In the genomic region with DNA sequence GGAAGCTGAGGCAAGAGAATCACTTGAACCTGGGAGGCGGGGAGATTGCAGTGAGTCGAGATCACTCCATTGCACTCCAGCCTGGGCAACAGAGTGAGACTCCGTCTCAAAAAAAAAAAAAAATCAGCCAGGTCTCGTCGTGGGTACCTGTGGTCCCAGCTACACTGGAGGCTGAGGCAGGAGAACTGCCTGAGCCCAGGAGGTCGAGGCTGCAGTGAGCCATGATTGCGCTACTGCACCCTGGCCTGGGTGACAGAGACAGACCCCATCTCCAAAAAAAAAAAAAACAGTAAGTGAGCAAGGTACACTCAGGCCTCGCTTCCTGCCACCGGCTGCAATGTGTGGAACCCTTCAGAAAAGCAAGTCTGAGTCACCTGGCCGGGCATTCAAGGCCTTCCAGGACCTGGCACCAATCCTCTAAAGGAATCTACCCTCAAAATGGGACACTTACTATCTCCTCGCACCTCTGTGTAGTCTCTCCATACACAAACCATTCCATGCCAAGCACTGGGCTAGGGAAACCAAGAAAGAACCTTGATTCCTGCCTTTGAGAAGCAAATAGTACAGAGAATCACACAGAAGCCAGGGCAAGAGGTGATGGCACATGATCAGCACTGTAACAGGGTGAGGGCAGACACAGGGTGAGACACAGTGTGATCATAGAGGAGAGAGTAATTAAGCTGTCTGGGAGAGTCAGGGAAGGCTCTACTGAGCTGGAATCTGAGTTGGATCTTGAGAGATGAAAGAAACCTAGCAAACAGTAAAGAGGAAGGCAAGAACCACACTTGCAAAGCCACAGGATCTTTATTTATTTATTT, we compare ENCODE assay signal across 10 cellular contexts. TPM values are rescaled to one million over a fixed set of nuclear protein-coding genes. Genes with fewer than 3 reads are reported as not detected.
A peak's percentile ranks its signal among the peaks of the same experiment; 100 is the strongest.
DNase-seq lines count a peak whose midpoint lies in the region; ATAC-seq and TF ChIP-seq lines count a peak whose summit lies in the region.
"Had no signal": no experiment of that assay in that cellular context is flagged by ENCODE, and none has a peak within 500 bp of the region (broad histone marks: within the 10 kb centered on the region; RNA-seq: fewer than 3 reads in every experiment).

No MANE protein-coding gene starts in this region.

- H3K4me3 Mint-ChIP-seq in endothelial cell (ENCODE audit: unreplicated experiment) (peak overlapping the region; percentile 5), osteocyte (ENCODE audit: unreplicated experiment) (no peak overlapping the region), H9 (no peak overlapping the region)

- WGBS in H9 (ENCODE audit: extremely low coverage, insufficient read length, low lambda C conversion rate) = no CpG with 5 or more reads among the region's 11 CpGs
- no CpG with 5 or more reads among the region's 11 CpGs for WGBS in neuronal stem cell (ENCODE audit: extremely low coverage in 2 of 2, insufficient read length in 2 of 2, insufficient replicate concordance in 1 of 2), 2 donors

- peaks cover 35% of the 10 kb centered on the region for H3K4me1 Mint-ChIP-seq in endothelial cell (ENCODE audit: unreplicated experiment)
- H3K4me1 Mint-ChIP-seq in osteocyte (ENCODE audit: unreplicated experiment) = peaks cover 25% of the 10 kb centered on the region
- H3K4me1 Mint-ChIP-seq in H9 = peaks cover 2 to 6% of the 10 kb centered on the region in 2 experiments; a peak in 2 of 4 replicates

- no peaks in the 10 kb centered on the region for H3K23me2 ChIP-seq in H9 (ENCODE audit: insufficient read length, low read depth, low read length, poor library complexity, severe bottlenecking)

- H3K27ac Mint-ChIP-seq in endothelial cell (ENCODE audit: unreplicated experiment) = peak overlapping the region; percentile 1
- H3K27ac Mint-ChIP-seq in osteocyte (ENCODE audit: unreplicated experiment) = peak overlapping the region; percentile 6
- H3K27ac Mint-ChIP-seq in H9 = peak overlapping the region in 1 of 3 experiments; percentile 15; a peak in 2 of 7 replicates

- H3K79me2 ChIP-seq in H9 (ENCODE audit: insufficient read depth, low read length) = peaks cover 9% of the 10 kb centered on the region; the same call in 1 of the 2 replicates

- H2BK5ac ChIP-seq in H9 (ENCODE audit: insufficient read length, low read length) (no peak overlapping the region), neuronal stem cell (ENCODE audit: low read length) (no peak overlapping the region)

- ATAC-seq in RWPE2 (ENCODE audit: low read depth) = peak; percentile 70
- ATAC-seq in HG02981 (IDR thresholded peaks at IDR 0.05; ENCODE audit: unreplicated experiment) = no peak
- ATAC-seq in HG03432 (IDR thresholded peaks at IDR 0.05; ENCODE audit: unreplicated experiment) = no peak

- H3K36me3 ChIP-seq in RWPE2 (ENCODE audit: low read depth) = peaks cover 17% of the 10 kb centered on the region
- peaks cover 7 to 18% of the 10 kb centered on the region in 2 donors for H3K36me3 ChIP-seq in neuronal stem cell (replicated peaks in 1 of 2; ENCODE audit: control insufficient read depth in 2 of 2, insufficient read depth in 2 of 2, low read length in 2 of 2)
- H3K36me3 ChIP-seq: right lobe of liver had no signal

- no peak overlapping the region for H4K5ac ChIP-seq in H9 (ENCODE audit: insufficient read length, low read depth, low read length)

- H3T11ph ChIP-seq in H9 (ENCODE audit: low read length) = no peak overlapping the region

- H3K9me3 Mint-ChIP-seq in endothelial cell (ENCODE audit: unreplicated experiment) = peaks cover 5% of the 10 kb centered on the region
- H3K9me3 Mint-ChIP-seq in osteocyte (ENCODE audit: unreplicated experiment) = no peaks in the 10 kb centered on the region
- peaks cover 4% of the 10 kb centered on the region in 2 experiments; a peak in 3 of 5 replicates for H3K9me3 Mint-ChIP-seq in H9

- H3K79me1 ChIP-seq in H9 (ENCODE audit: insufficient read depth, low read depth, low read length, poor library complexity, severe bottlenecking) (no peaks in the 10 kb centered on the region), neuronal stem cell (ENCODE audit: low read depth, low read length) (peaks cover 7% of the 10 kb centered on the region)

- H3K4me2 ChIP-seq in H9 (ENCODE audit: insufficient read depth, insufficient read length, low read length) (no peak overlapping the region), neuronal stem cell (ENCODE audit: insufficient read depth, low read length, poor library complexity, severe bottlenecking) (no peak overlapping the region)

- H4K20me1 ChIP-seq in H9 (ENCODE audit: control insufficient read depth, insufficient read depth, insufficient read length) = peaks cover 3% of the 10 kb centered on the region

- H3K27ac ChIP-seq in RWPE2 (ENCODE audit: poor library complexity, severe bottlenecking) = peak overlapping the region; percentile 74
- H3K27ac ChIP-seq in H9 (ENCODE audit: insufficient read length, low read depth, low read length) = no peak overlapping the region
- no peak overlapping the region for H3K27ac ChIP-seq in neuronal stem cell (replicated peaks; ENCODE audit: low read length)
- H3K27ac ChIP-seq: right lobe of liver had no signal

- H4K8ac ChIP-seq in H9 (replicated peaks; ENCODE audit: insufficient read length, low read depth, low read length) = no peak overlapping the region
- no peak overlapping the region for H4K8ac ChIP-seq in neuronal stem cell (ENCODE audit: low read depth, low read length)

- H2BK20ac ChIP-seq in H9 (ENCODE audit: low read depth, low read length, poor library complexity, severe bottlenecking) = no peak overlapping the region

- H3K9me3 ChIP-seq in RWPE2 (ENCODE audit: severe bottlenecking) (no peaks in the 10 kb centered on the region), H9 (ENCODE audit: control insufficient read depth, low read depth, low read length) (no peaks in the 10 kb centered on the region), neuronal stem cell (replicated peaks in 1 of 2; ENCODE audit: control insufficient read depth in 2 of 2, insufficient read depth in 1 of 2, low read depth in 1 of 2, low read length in 2 of 2) (peaks cover 0 to 11% of the 10 kb centered on the region in 2 donors)
- H3K9me3 ChIP-seq: right lobe of liver had no signal

- H3K9ac ChIP-seq in H9 (ENCODE audit: extremely low read depth, insufficient read length, low read length) (no peak overlapping the region), neuronal stem cell (ENCODE audit: low read depth, low read length, poor library complexity) (no peak overlapping the region)

- H4K91ac ChIP-seq in H9 (ENCODE audit: insufficient read length, low read depth, low read length) = no peak overlapping the region
- no peak overlapping the region for H4K91ac ChIP-seq in neuronal stem cell (ENCODE audit: low read depth, low read length, poor library complexity)

- H3K14ac ChIP-seq in H9 (ENCODE audit: insufficient read depth, low read length) (no peak overlapping the region), neuronal stem cell (ENCODE audit: low read length) (no peak overlapping the region)

- H3K23ac ChIP-seq in H9 (ENCODE audit: insufficient read length, low read depth, low read length) = no peak overlapping the region
- no peak overlapping the region for H3K23ac ChIP-seq in neuronal stem cell (ENCODE audit: low read depth, low read length, poor library complexity)

- H2BK120ac ChIP-seq in H9 (ENCODE audit: low read depth, low read length, poor library complexity, severe bottlenecking) (no peak overlapping the region), neuronal stem cell (ENCODE audit: low read depth, low read length) (no peak overlapping the region)

- H3K36me3 Mint-ChIP-seq in endothelial cell (ENCODE audit: low read depth, unreplicated experiment) = peaks cover 30% of the 10 kb centered on the region
- H3K36me3 Mint-ChIP-seq in osteocyte (ENCODE audit: unreplicated experiment) = peaks cover 12% of the 10 kb centered on the region
- H3K36me3 Mint-ChIP-seq in H9 (ENCODE audit: insufficient read depth in 1 of 3, low read depth in 3 of 3) = peaks cover 6 to 15% (median 15%) of the 10 kb centered on the region in 3 experiments

- peaks cover 43% of the 10 kb centered on the region for H3K4me1 ChIP-seq in RWPE2 (ENCODE audit: insufficient read depth, poor library complexity, severe bottlenecking)
- no peaks in the 10 kb centered on the region for H3K4me1 ChIP-seq in H9 (ENCODE audit: insufficient read depth, low read length)
- no peaks in the 10 kb centered on the region for H3K4me1 ChIP-seq in neuronal stem cell (ENCODE audit: control insufficient read depth in 2 of 2, insufficient read depth in 1 of 2, low read depth in 1 of 2, low read length in 2 of 2)

- H3K4me3 ChIP-seq in RWPE2 (ENCODE audit: severe bottlenecking) (no peak overlapping the region), neuronal stem cell (ENCODE audit: low read length in 2 of 2) (no peak overlapping the region)
- H3K4me3 ChIP-seq: right lobe of liver had no signal

- no peak overlapping the region for H2AK5ac ChIP-seq in H9 (ENCODE audit: insufficient read length, low read length)
- H2AK5ac ChIP-seq in neuronal stem cell (ENCODE audit: low read depth, low read length) = no peak overlapping the region

- no peak overlapping the region for H3K56ac ChIP-seq in H9 (ENCODE audit: insufficient read length, low read depth, low read length)

- H2AFZ ChIP-seq in H9 (ENCODE audit: low read length) = no peak overlapping the region
- H2AFZ ChIP-seq in neuronal stem cell (ENCODE audit: low read length) = no peak overlapping the region

- peak; percentile 66 for DNase-seq in ELR (ENCODE audit: low read depth)
- no peak for DNase-seq in RWPE2 (ENCODE audit: low spot score)
- DNase-seq in endothelial cell (ENCODE audit: low spot score) = no peak
- no peak for DNase-seq in osteocyte (ENCODE audit: extremely low spot score, unreplicated experiment)
- DNase-seq in H9 = no peak
- no peak for DNase-seq in neuronal stem cell (ENCODE audit: low spot score)
- DNase-seq: NCI-H2029, right lobe of liver had no signal

- H3K27me3 Mint-ChIP-seq in endothelial cell (ENCODE audit: unreplicated experiment) (peaks cover 6% of the 10 kb centered on the region), osteocyte (ENCODE audit: unreplicated experiment) (no peaks in the 10 kb centered on the region), H9 (ENCODE audit: low read depth) (no peaks in the 10 kb centered on the region)

- H3K4ac ChIP-seq in H9 (ENCODE audit: low read depth, low read length) (no peak overlapping the region), neuronal stem cell (ENCODE audit: low read length) (no peak overlapping the region)

- H2BK12ac ChIP-seq in H9 (ENCODE audit: insufficient read length, low read depth, low read length) (no peak overlapping the region), neuronal stem cell (ENCODE audit: low read length) (no peak overlapping the region)

- no peaks in the 10 kb centered on the region for H3K27me3 ChIP-seq in RWPE2 (ENCODE audit: insufficient read depth, poor library complexity, severe bottlenecking)
- H3K27me3 ChIP-seq in H9 (ENCODE audit: insufficient read depth, low read length) = no peaks in the 10 kb centered on the region
- H3K27me3 ChIP-seq in neuronal stem cell (ENCODE audit: control insufficient read depth in 3 of 3, insufficient read depth in 3 of 3, low read depth in 1 of 3, low read length in 3 of 3) = no peaks in the 10 kb centered on the region
- H3K27me3 ChIP-seq: right lobe of liver had no signal

- no peak overlapping the region for H3K18ac ChIP-seq in H9 (ENCODE audit: insufficient read length, low read depth, low read length)
- H3K18ac ChIP-seq in neuronal stem cell (ENCODE audit: low read length) = no peak overlapping the region

- H2BK15ac ChIP-seq in H9 (ENCODE audit: low read depth, low read length) (no peak overlapping the region), neuronal stem cell (ENCODE audit: low read length) (no peak overlapping the region)

- TF ChIP-seq CTCF in RWPE2 (IDR thresholded peaks at IDR 0.05; ENCODE audit: poor library complexity, severe bottlenecking) (no peak), endothelial cell (IDR thresholded peaks at IDR 0.05; ENCODE audit: unreplicated experiment) (no peak), osteocyte (IDR thresholded peaks at IDR 0.05) (no peak), H9 (conservative IDR thresholded peaks at IDR 0.05) (no peak)

RNA-seq across cellular contexts. Expression of a gene that starts 9.7 kb away (rescaled TPM):
- total RNA-seq in endothelial cell (ENCODE audit: unreplicated experiment) (56.1 TPM), osteocyte (65.0 and 73.4 TPM in 2 replicates), H9 (2021) (49.0 and 50.2 TPM in 2 replicates)
- 40.9 TPM for polyA plus RNA-seq in neuronal stem cell (2013, experiment 1 of 2)
- 46.5 TPM for polyA plus RNA-seq in neuronal stem cell (2013, experiment 2 of 2)

RNA-seq across cellular contexts. Expression of a gene that starts 20.5 kb away (rescaled TPM):
- total RNA-seq in endothelial cell (ENCODE audit: unreplicated experiment) (25.6 TPM), osteocyte (30.6 and 32.4 TPM in 2 replicates), H9 (2021) (31.1 and 34.0 TPM in 2 replicates)
- 16.2 TPM for polyA plus RNA-seq in neuronal stem cell (2013, experiment 1 of 2)
- 15.9 TPM for polyA plus RNA-seq in neuronal stem cell (2013, experiment 2 of 2)

RNA-seq across cellular contexts. Expression of a gene that starts 26.4 kb away (rescaled TPM):
- total RNA-seq in endothelial cell (ENCODE audit: unreplicated experiment) (22.2 TPM), osteocyte (30.1 TPM in 2 replicates), H9 (2021) (55.0 and 57.5 TPM in 2 replicates)
- 30.2 TPM for polyA plus RNA-seq in neuronal stem cell (2013, experiment 1 of 2)
- polyA plus RNA-seq in neuronal stem cell (2013, experiment 2 of 2) = 33.1 TPM

RNA-seq across cellular contexts. Expression of a gene that starts 37.0 kb away (rescaled TPM):
- total RNA-seq in endothelial cell (ENCODE audit: unreplicated experiment) (not detected), osteocyte (not detected in 2 replicates), H9 (2021) (not detected in 2 replicates)
- 0.03 TPM for polyA plus RNA-seq in neuronal stem cell (2013, experiment 1 of 2)
- 0.03 TPM for polyA plus RNA-seq in neuronal stem cell (2013, experiment 2 of 2)
- total RNA-seq: right lobe of liver had no signal

RNA-seq across cellular contexts. Expression of a gene that starts 43.2 kb away (rescaled TPM):
- total RNA-seq in endothelial cell (ENCODE audit: unreplicated experiment) (70.0 TPM), osteocyte (70.4 and 76.5 TPM in 2 replicates), H9 (2021) (60.3 and 69.0 TPM in 2 replicates)
- 63.9 TPM for polyA plus RNA-seq in neuronal stem cell (2013, experiment 1 of 2)
- 61.0 TPM for polyA plus RNA-seq in neuronal stem cell (2013, experiment 2 of 2)
